10 cellular contexts compared by ENCODE assay signal in the genomic region with DNA sequence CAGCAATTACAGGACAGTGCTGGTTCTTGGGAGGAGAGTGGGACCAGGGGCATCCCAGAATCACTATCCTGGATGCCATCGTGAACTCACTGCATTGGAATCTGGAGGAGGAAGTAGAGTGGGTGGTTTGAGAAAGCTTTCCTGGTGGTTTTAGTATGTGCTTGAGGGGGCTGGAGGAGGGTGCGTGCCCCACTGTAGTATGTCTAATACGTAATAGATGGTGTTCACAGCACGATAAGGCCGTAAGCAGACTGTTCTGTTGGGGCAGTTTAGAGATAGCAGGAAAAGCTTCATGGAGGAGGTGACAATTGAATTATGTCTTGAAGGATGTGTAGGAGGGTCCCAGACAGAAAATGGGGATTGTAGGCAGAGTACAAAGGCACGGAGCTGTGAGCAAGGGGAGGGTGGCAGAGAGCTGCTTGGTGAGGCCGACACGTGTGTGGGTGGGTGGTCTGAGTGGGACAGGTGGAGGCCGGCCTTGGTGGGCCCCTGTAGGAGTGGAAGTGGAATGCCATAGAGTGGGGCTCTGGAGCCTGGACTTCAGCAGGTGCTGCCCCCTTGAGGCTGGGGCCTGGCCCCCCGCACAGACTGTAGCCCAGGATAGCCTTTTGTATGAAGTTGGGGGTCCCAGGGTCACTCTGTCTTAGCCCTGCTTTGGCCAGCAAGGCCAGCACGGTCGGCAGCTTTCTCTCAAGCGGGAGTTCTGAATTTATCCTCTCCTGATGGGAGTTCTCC. TPM values are rescaled to one million over a fixed set of nuclear protein-coding genes. Genes with fewer than 3 reads are reported as not detected.
DNase-seq lines count a peak whose midpoint lies in the region; ATAC-seq, FAIRE-seq and TF ChIP-seq lines count a peak whose summit lies in the region.
"Had no signal": no experiment of that assay in that cellular context is flagged by ENCODE, and none has a peak within 500 bp of the region (broad histone marks: within the 10 kb centered on the region; RNA-seq: fewer than 3 reads in every experiment).

No MANE protein-coding gene starts in this region.

- TF ChIP-seq EP300 in HepG2 (IDR thresholded peaks at IDR 0.05; ENCODE audit: low read depth in 2 of 2, low read length in 2 of 2) (no peak), HepG2 (CRISPR knock-in tag; IDR thresholded peaks at IDR 0.05; ENCODE audit: borderline replicate concordance) (no peak)

- H3K4me2 ChIP-seq in H9 (ENCODE audit: insufficient read depth, insufficient read length, low read length): no peak overlapping the region
- peak overlapping the region; percentile 67 for H3K4me2 ChIP-seq in astrocyte (ENCODE audit: low read length)
- no peak overlapping the region for H3K4me2 ChIP-seq in HepG2 (ENCODE audit: low read depth, low read length)

- WGBS in H9 (ENCODE audit: extremely low coverage, insufficient read length, low lambda C conversion rate): no CpG with 5 or more reads among the region's 13 CpGs
- WGBS in HepG2 (ENCODE audit: low lambda C conversion rate): 87% methylated on average over 12 of the region's 13 CpGs

- ATAC-seq in HepG2: peak; percentile 85

- H3K27me3 ChIP-seq in H9 (ENCODE audit: insufficient read depth, low read length) (no peaks in the 10 kb centered on the region), astrocyte (ENCODE audit: insufficient read depth, low read length) (peaks cover 7% of the 10 kb centered on the region), HepG2 (ENCODE audit: control insufficient read depth in 1 of 2, insufficient read depth in 2 of 2, low read length in 2 of 2) (no peaks in the 10 kb centered on the region)

- H3K27ac ChIP-seq in H9 (ENCODE audit: insufficient read length, low read depth, low read length) (no peak overlapping the region), astrocyte (ENCODE audit: low read depth, low read length) (no peak overlapping the region), HepG2 (ENCODE audit: extremely low read length, insufficient read depth, low read length) (no peak overlapping the region)

- no peaks in the 10 kb centered on the region for H3K36me3 ChIP-seq in astrocyte (ENCODE audit: insufficient read depth, low read length)
- H3K36me3 ChIP-seq in HepG2 (replicated peaks in 1 of 2; ENCODE audit: control insufficient read depth in 1 of 2, insufficient read depth in 2 of 2, low read length in 2 of 2): no peaks in the 10 kb centered on the region; a peak in 1 of 5 replicates

- H3K79me2 ChIP-seq in H9 (ENCODE audit: insufficient read depth, low read length) (no peaks in the 10 kb centered on the region), astrocyte (ENCODE audit: insufficient read depth, low read length) (no peaks in the 10 kb centered on the region), HepG2 (ENCODE audit: insufficient read depth, low read length) (no peaks in the 10 kb centered on the region)

- no peak for TF ChIP-seq POLR2A in HepG2 (IDR thresholded peaks at IDR 0.05; ENCODE audit: insufficient read depth in 1 of 2, low read depth in 2 of 2, low read length in 2 of 2)

- H3K79me1 ChIP-seq in H9 (ENCODE audit: insufficient read depth, low read depth, low read length, poor library complexity, severe bottlenecking): no peaks in the 10 kb centered on the region

- H3K9ac ChIP-seq in H9 (ENCODE audit: extremely low read depth, insufficient read length, low read length) (no peak overlapping the region), astrocyte (ENCODE audit: low read length) (peak overlapping the region; percentile 16), HepG2 (ENCODE audit: insufficient read depth, low read depth, low read length) (no peak overlapping the region)

- peaks cover 5 to 7% of the 10 kb centered on the region in 2 experiments for H3K4me1 Mint-ChIP-seq in H9
- H3K4me1 Mint-ChIP-seq in astrocyte (ENCODE audit: low read depth, unreplicated experiment): peaks cover 37% of the 10 kb centered on the region

- H3K18ac ChIP-seq in H9 (ENCODE audit: insufficient read length, low read depth, low read length): no peak overlapping the region

- FAIRE-seq in astrocyte (lab: Jason Lieb, UNC) (no peak), HepG2 (lab: Jason Lieb, UNC) (no peak)
- FAIRE-seq: colon had no signal

- H3K36me3 Mint-ChIP-seq in H9 (ENCODE audit: insufficient read depth in 1 of 3, low read depth in 3 of 3) (no peaks in the 10 kb centered on the region), astrocyte (ENCODE audit: low read depth, unreplicated experiment) (no peaks in the 10 kb centered on the region)

- no peak overlapping the region for H3K56ac ChIP-seq in H9 (ENCODE audit: insufficient read length, low read depth, low read length)

- H3K4me3 ChIP-seq in AG09309 (ENCODE audit: control insufficient read depth, low read depth, low read length) (no peak overlapping the region), astrocyte (ENCODE audit: insufficient read depth, low read depth, low read length) (no peak overlapping the region), HepG2 (replicated peaks in 1 of 3; ENCODE audit: insufficient read depth in 1 of 3, low read depth in 2 of 3, low read length in 3 of 3) (no peak overlapping the region)

- no peak overlapping the region for H4K91ac ChIP-seq in H9 (ENCODE audit: insufficient read length, low read depth, low read length)

- POLR2A ChIA-PET in HepG2 (lab: Yijun Ruan, JAX): no interaction called here

- no peak overlapping the region for H3K4ac ChIP-seq in H9 (ENCODE audit: low read depth, low read length)

- H3K14ac ChIP-seq in H9 (ENCODE audit: insufficient read depth, low read length): no peak overlapping the region

- H2BK5ac ChIP-seq in H9 (ENCODE audit: insufficient read length, low read length): no peak overlapping the region

- no peak overlapping the region for H2BK20ac ChIP-seq in H9 (ENCODE audit: low read depth, low read length, poor library complexity, severe bottlenecking)

- peak overlapping the region in 1 of 3 experiments; percentile 62; a peak in 1 of 7 replicates for H3K27ac Mint-ChIP-seq in H9
- H3K27ac Mint-ChIP-seq in astrocyte (ENCODE audit: unreplicated experiment): peak overlapping the region; percentile 88

- H4K5ac ChIP-seq in H9 (ENCODE audit: insufficient read length, low read depth, low read length): no peak overlapping the region

- no peak overlapping the region for H3T11ph ChIP-seq in H9 (ENCODE audit: low read length)

- intact Hi-C loops in HepG2 (cut with micrococcal nuclease; ENCODE audit: unreplicated experiment): loop anchor here (10.0 kb wide), 1 partner anchor 87 kb away; no protein-coding TSS in a partner anchor

- BruUV-seq in HepG2 (replicated peaks; lab: Mats Ljungman, UMichigan): no TSS peak

- peak; percentile 41; the same call in 1 of the 2 replicates for TF ChIP-seq RAD21 in HepG2 (CRISPR knock-in tag; IDR thresholded peaks at IDR 0.05)

- H3K9me3 Mint-ChIP-seq in H9 (no peaks in the 10 kb centered on the region), astrocyte (ENCODE audit: unreplicated experiment) (no peaks in the 10 kb centered on the region)

- CTCF ChIA-PET in HepG2 (lab: Yijun Ruan, JAX; ENCODE audit: low intra/inter-chr PET ratio, low total read pairs): interaction anchor here (1.6 to 1.9 kb wide), 2 partner anchors 37 to 116 kb away, joined by 4 to 12 read pairs; a partner anchor contains a TSS

- no peak overlapping the region for H2AK5ac ChIP-seq in H9 (ENCODE audit: insufficient read length, low read length)

- H3K9me3 ChIP-seq in H9 (ENCODE audit: control insufficient read depth, low read depth, low read length) (no peaks in the 10 kb centered on the region), astrocyte (ENCODE audit: insufficient read depth, low read depth, low read length) (no peaks in the 10 kb centered on the region), HepG2 (ENCODE audit: low read length) (no peaks in the 10 kb centered on the region)

- H3K23me2 ChIP-seq in H9 (ENCODE audit: insufficient read length, low read depth, low read length, poor library complexity, severe bottlenecking): no peaks in the 10 kb centered on the region

- H2BK120ac ChIP-seq in H9 (ENCODE audit: low read depth, low read length, poor library complexity, severe bottlenecking): no peak overlapping the region

- no peak overlapping the region for H2AFZ ChIP-seq in H9 (ENCODE audit: low read length)
- H2AFZ ChIP-seq in astrocyte (ENCODE audit: low read depth, low read length): no peak overlapping the region
- no peak overlapping the region for H2AFZ ChIP-seq in HepG2 (ENCODE audit: low read length)

- DNase-seq in AG09309 (ENCODE audit: low read depth) (no peak), H9 (no peak), astrocyte (ENCODE audit: low read depth) (peak; percentile 76), HepG2 (ENCODE audit: low spot score) (no peak), SIG-M5 treated with dmso at 0.1 percent for 504 hours (lab: John Stamatoyannopoulos, UW; ENCODE audit: unreplicated experiment) (no peak), globus pallidus (ENCODE audit: low spot score) (no peak), putamen (ENCODE audit: low spot score) (no peak)
- DNase-seq in activated CD4-positive, alpha-beta T cell treated with anti-CD3 and anti-CD28 coated beads, Interleukin-2, amount 50 U/mL, for 4 hours: no peak
- DNase-seq: NCI-H446 had no signal

- in situ Hi-C loops in HepG2 (cut with HindIII; ENCODE audit: extremely low pct_ligation_motif_present, low pct_unique_long_range_greater_than_20kb): no loop called here

- H2BK15ac ChIP-seq in H9 (ENCODE audit: low read depth, low read length): no peak overlapping the region

- H4K20me1 ChIP-seq in H9 (ENCODE audit: control insufficient read depth, insufficient read depth, insufficient read length) (no peaks in the 10 kb centered on the region), astrocyte (ENCODE audit: insufficient read depth, low read length) (no peaks in the 10 kb centered on the region), HepG2 (ENCODE audit: insufficient read depth, low read length) (no peaks in the 10 kb centered on the region)

- H3K4me1 ChIP-seq in H9 (ENCODE audit: insufficient read depth, low read length) (peaks cover 3% of the 10 kb centered on the region; the same call in 1 of the 2 replicates), astrocyte (ENCODE audit: insufficient read depth, low read length) (peaks cover 31% of the 10 kb centered on the region), HepG2 (ENCODE audit: insufficient read depth, low read length) (peaks cover 19% of the 10 kb centered on the region)

- H3K4me3 Mint-ChIP-seq in H9 (no peak overlapping the region; a peak in 1 of 5 replicates), astrocyte (ENCODE audit: unreplicated experiment) (peak overlapping the region; percentile 17)

- H4K8ac ChIP-seq in H9 (replicated peaks; ENCODE audit: insufficient read length, low read depth, low read length): no peak overlapping the region

- H2BK12ac ChIP-seq in H9 (ENCODE audit: insufficient read length, low read depth, low read length): no peak overlapping the region

- H3K23ac ChIP-seq in H9 (ENCODE audit: insufficient read length, low read depth, low read length): no peak overlapping the region

- H3K27me3 Mint-ChIP-seq in H9 (ENCODE audit: low read depth) (peaks cover 3% of the 10 kb centered on the region), astrocyte (ENCODE audit: low read depth, unreplicated experiment) (peaks cover 2% of the 10 kb centered on the region)

- TF ChIP-seq CTCF in AG09309 (IDR thresholded peaks at IDR 0.05; ENCODE audit: control insufficient read depth, insufficient read depth, low read depth, low read length, missing control alignments) (peak; percentile 10), H9 (conservative IDR thresholded peaks at IDR 0.05) (peak; percentile 73), astrocyte (IDR thresholded peaks at IDR 0.05; ENCODE audit: insufficient read depth, low read depth, low read length) (peak; percentile 11), HepG2 (CRISPR knock-in tag; IDR thresholded peaks at IDR 0.05) (peak; percentile 66)

RNA-seq across cellular contexts. Expression of a gene that starts 37.0 kb away (rescaled TPM):
- total RNA-seq in H9 (2021) (1.7 and 2.8 TPM in 2 replicates), astrocyte (2.2 and 2.5 TPM in 2 replicates), HepG2 (2016; rRNA removed; fragmentation: Illumina TruSeq; extraction: Trizol) (3.5 and 5.0 TPM in 2 replicates)
- total RNA-seq in HepG2 (2016; cell fraction: cytosol; rRNA removed; fragmentation: Illumina TruSeq; extraction: Trizol; ENCODE audit: low read depth): 0.71 and 0.91 TPM in 2 replicates
- 1.9 and 4.6 TPM in 2 replicates for total RNA-seq in HepG2 (2016; cell fraction: insoluble cytoplasmic fraction; rRNA removed; fragmentation: Illumina TruSeq; extraction: Trizol)
- 1.2 and 1.3 TPM in 2 replicates for total RNA-seq in HepG2 (2016; cell fraction: membrane; rRNA removed; fragmentation: Illumina TruSeq; extraction: Trizol)
- 3.7 and 4.0 TPM in 2 replicates for total RNA-seq in HepG2 (2016; cell fraction: nucleus; rRNA removed; fragmentation: Illumina TruSeq; extraction: Trizol)
- polyA plus RNA-seq in HepG2 (2011; rRNA removed): 24.5 and 30.5 TPM in 2 replicates
- polyA plus RNA-seq in HepG2 (2011; cell fraction: cytosol; rRNA removed): 15.2 and 20.2 TPM in 2 replicates
- 15.9 and 16.7 TPM in 2 replicates for polyA plus RNA-seq in HepG2 (2011; cell fraction: nucleus; rRNA removed)
- 13.7 and 18.5 TPM in 2 replicates for polyA plus RNA-seq in HepG2 (2012)
- 0.28 and 0.32 TPM in 2 replicates for polyA plus RNA-seq in HepG2 (2016; cell fraction: cytosol; fragmentation: Illumina TruSeq; extraction: Trizol; ENCODE audit: low read depth)
- polyA plus RNA-seq in HepG2 (2016; cell fraction: insoluble cytoplasmic fraction; fragmentation: Illumina TruSeq; extraction: Trizol; ENCODE audit: low read depth): 1.4 and 2.1 TPM in 2 replicates
- 0.60 and 0.65 TPM in 2 replicates for polyA plus RNA-seq in HepG2 (2016; cell fraction: membrane; fragmentation: Illumina TruSeq; extraction: Trizol; ENCODE audit: low read depth)
- polyA plus RNA-seq in HepG2 (2016; cell fraction: nucleus; fragmentation: Illumina TruSeq; extraction: Trizol; ENCODE audit: insufficient read depth, low read depth): 4.0 and 4.9 TPM in 2 replicates
- polyA minus RNA-seq in HepG2 (2011; rRNA and poly(A)+ RNA removed; ENCODE audit: low replicate concordance): 13.3 and 63.4 TPM in 2 replicates
- polyA minus RNA-seq in HepG2 (2011; cell fraction: cytosol; rRNA and poly(A)+ RNA removed): 10.3 and 13.7 TPM in 2 replicates
- polyA minus RNA-seq in HepG2 (2011; cell fraction: nucleus; rRNA and poly(A)+ RNA removed): 13.4 and 13.8 TPM in 2 replicates

RNA-seq across cellular contexts. Expression of a gene that starts 59.8 kb away (rescaled TPM):
- 0.31 TPM in 1 of 2 replicates, not detected in the other for total RNA-seq in H9 (2021)
- total RNA-seq in astrocyte: not detected in 2 replicates
- total RNA-seq in HepG2 (2016; rRNA removed; fragmentation: Illumina TruSeq; extraction: Trizol): not detected in 2 replicates
- not detected in 2 replicates for total RNA-seq in HepG2 (2016; cell fraction: cytosol; rRNA removed; fragmentation: Illumina TruSeq; extraction: Trizol; ENCODE audit: low read depth)
- total RNA-seq in HepG2 (2016; cell fraction: insoluble cytoplasmic fraction; rRNA removed; fragmentation: Illumina TruSeq; extraction: Trizol): not detected in 2 replicates
- total RNA-seq in HepG2 (2016; cell fraction: membrane; rRNA removed; fragmentation: Illumina TruSeq; extraction: Trizol): not detected in 2 replicates
- not detected in 2 replicates for total RNA-seq in HepG2 (2016; cell fraction: nucleus; rRNA removed; fragmentation: Illumina TruSeq; extraction: Trizol)
- polyA plus RNA-seq in HepG2 (2011; rRNA removed): not detected in 2 replicates
- polyA plus RNA-seq in HepG2 (2011; cell fraction: cytosol; rRNA removed): not detected in 2 replicates
- not detected in 2 replicates for polyA plus RNA-seq in HepG2 (2011; cell fraction: nucleus; rRNA removed)
- not detected in 2 replicates for polyA plus RNA-seq in HepG2 (2012)
- not detected in 2 replicates for polyA plus RNA-seq in HepG2 (2016; cell fraction: cytosol; fragmentation: Illumina TruSeq; extraction: Trizol; ENCODE audit: low read depth)
- polyA plus RNA-seq in HepG2 (2016; cell fraction: insoluble cytoplasmic fraction; fragmentation: Illumina TruSeq; extraction: Trizol; ENCODE audit: low read depth): not detected in 2 replicates
- not detected in 2 replicates for polyA plus RNA-seq in HepG2 (2016; cell fraction: membrane; fragmentation: Illumina TruSeq; extraction: Trizol; ENCODE audit: low read depth)
- not detected in 2 replicates for polyA plus RNA-seq in HepG2 (2016; cell fraction: nucleus; fragmentation: Illumina TruSeq; extraction: Trizol; ENCODE audit: insufficient read depth, low read depth)
- 0.07 TPM in 1 of 2 replicates, not detected in the other for polyA minus RNA-seq in HepG2 (2011; rRNA and poly(A)+ RNA removed; ENCODE audit: low replicate concordance)
- not detected in 2 replicates for polyA minus RNA-seq in HepG2 (2011; cell fraction: cytosol; rRNA and poly(A)+ RNA removed)
- polyA minus RNA-seq in HepG2 (2011; cell fraction: nucleus; rRNA and poly(A)+ RNA removed): not detected in 2 replicates

Comparison
In these comparisons a context has a peak if more than half of its experiments do, and no peak if none do; other contexts are left out.
1. CTCF ChIP-seq: peak in every context shown above with its lines; median percentile 73 in H9; 66 in HepG2; 11 in astrocyte; 10 in AG09309.